In genomic region chr7:102451371-102452054, GRCh38 we compare ENCODE assay signal across 1 cellular context.
A peak's percentile ranks its signal among the peaks of the same experiment; 100 is the strongest.
TF ChIP-seq lines count a peak whose summit lies in the region.

No MANE protein-coding gene starts in this region.

TF ChIP-seq in HepG2, 621 proteins besides CTCF, POLR2A, EP300 and RAD21 (continued from another document and continues in another):
- TF ChIP-seq, protein P1, sequence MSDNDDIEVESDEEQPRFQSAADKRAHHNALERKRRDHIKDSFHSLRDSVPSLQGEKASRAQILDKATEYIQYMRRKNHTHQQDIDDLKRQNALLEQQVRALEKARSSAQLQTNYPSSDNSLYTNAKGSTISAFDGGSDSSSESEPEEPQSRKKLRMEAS (IDR thresholded peaks at IDR 0.05), result 0 out of 2 replicates have a peak, but pooled peaks have one; percentile 48
- TF ChIP-seq ZBTB38 (CRISPR knock-in tag; IDR thresholded peaks at IDR 0.05), result peak; percentile 34; the same call in 1 of the 2 replicates
- no peak for TF ChIP-seq CSRNP1 (CRISPR knock-in tag; IDR thresholded peaks at IDR 0.05)
- no peak for TF ChIP-seq ZNF451 (CRISPR knock-in tag; IDR thresholded peaks at IDR 0.05)
- peak; percentile 35 for TF ChIP-seq PATZ1 (CRISPR knock-in tag; IDR thresholded peaks at IDR 0.05)
- TF ChIP-seq BRF2 (CRISPR knock-in tag; IDR thresholded peaks at IDR 0.05), result no peak
- peak; percentile 50; the same call in 1 of the 2 replicates for TF ChIP-seq ARNTL (CRISPR knock-in tag; IDR thresholded peaks at IDR 0.05)
- TF ChIP-seq ZBTB7B (CRISPR knock-in tag; IDR thresholded peaks at IDR 0.05), result 0 out of 2 replicates have a peak, but pooled peaks have one; percentile 31
- no peak for TF ChIP-seq ZKSCAN1 (IDR thresholded peaks at IDR 0.05; ENCODE audit: low read length)
- TF ChIP-seq NR2F6 (IDR thresholded peaks at IDR 0.05), result no peak
- 0 out of 2 replicates have a peak, but pooled peaks have one; percentile 14 for TF ChIP-seq NR2F6 (CRISPR knock-in tag; IDR thresholded peaks at IDR 0.05)
- TF ChIP-seq MAZ (IDR thresholded peaks at IDR 0.05; ENCODE audit: borderline replicate concordance, low read depth, low read length), result peak; percentile 32; the same call in 1 of the 2 replicates
- no peak for TF ChIP-seq MAZ (CRISPR knock-in tag; IDR thresholded peaks at IDR 0.05; ENCODE audit: low read depth)
- peak; percentile 63 for TF ChIP-seq STAG1 (CRISPR knock-in tag; IDR thresholded peaks at IDR 0.05)
- TF ChIP-seq ZNF572 (CRISPR knock-in tag; IDR thresholded peaks at IDR 0.05), result 0 out of 2 replicates have a peak, but pooled peaks have one; percentile 53
- TF ChIP-seq, protein P2, sequence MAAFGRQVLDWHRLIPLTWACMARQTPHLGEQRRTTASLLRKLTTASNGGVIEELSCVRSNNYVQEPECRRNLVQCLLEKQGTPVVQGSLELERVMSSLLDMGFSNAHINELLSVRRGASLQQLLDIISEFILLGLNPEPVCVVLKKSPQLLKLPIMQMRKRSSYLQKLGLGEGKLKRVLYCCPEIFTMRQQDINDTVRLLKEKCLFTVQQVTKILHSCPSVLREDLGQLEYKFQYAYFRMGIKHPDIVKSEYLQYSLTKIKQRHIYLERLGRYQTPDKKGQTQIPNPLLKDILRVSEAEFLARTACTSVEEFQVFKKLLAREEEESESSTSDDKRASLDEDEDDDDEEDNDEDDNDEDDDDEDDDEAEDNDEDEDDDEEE (CRISPR knock-in tag; IDR thresholded peaks at IDR 0.05), result no peak
- TF ChIP-seq FOSL2 (CRISPR knock-in tag; IDR thresholded peaks at IDR 0.05), result 0 out of 2 replicates have a peak, but pooled peaks have one; percentile 23
- peak; percentile 76; the same call in 1 of the 2 replicates for TF ChIP-seq KLF12 (CRISPR knock-in tag; IDR thresholded peaks at IDR 0.05; ENCODE audit: borderline replicate concordance)
- peak; percentile 42 for TF ChIP-seq XRCC5 (optimal IDR thresholded peaks at IDR 0.05; ENCODE audit: low read length)
- TF ChIP-seq ARID4A (CRISPR knock-in tag; IDR thresholded peaks at IDR 0.05; ENCODE audit: borderline replicate concordance), result peak; percentile 58; the same call in 1 of the 2 replicates
- peak; percentile 42; the same call in 1 of the 2 replicates for TF ChIP-seq GABPB1 (CRISPR knock-in tag; IDR thresholded peaks at IDR 0.05)
- TF ChIP-seq, protein P3, sequence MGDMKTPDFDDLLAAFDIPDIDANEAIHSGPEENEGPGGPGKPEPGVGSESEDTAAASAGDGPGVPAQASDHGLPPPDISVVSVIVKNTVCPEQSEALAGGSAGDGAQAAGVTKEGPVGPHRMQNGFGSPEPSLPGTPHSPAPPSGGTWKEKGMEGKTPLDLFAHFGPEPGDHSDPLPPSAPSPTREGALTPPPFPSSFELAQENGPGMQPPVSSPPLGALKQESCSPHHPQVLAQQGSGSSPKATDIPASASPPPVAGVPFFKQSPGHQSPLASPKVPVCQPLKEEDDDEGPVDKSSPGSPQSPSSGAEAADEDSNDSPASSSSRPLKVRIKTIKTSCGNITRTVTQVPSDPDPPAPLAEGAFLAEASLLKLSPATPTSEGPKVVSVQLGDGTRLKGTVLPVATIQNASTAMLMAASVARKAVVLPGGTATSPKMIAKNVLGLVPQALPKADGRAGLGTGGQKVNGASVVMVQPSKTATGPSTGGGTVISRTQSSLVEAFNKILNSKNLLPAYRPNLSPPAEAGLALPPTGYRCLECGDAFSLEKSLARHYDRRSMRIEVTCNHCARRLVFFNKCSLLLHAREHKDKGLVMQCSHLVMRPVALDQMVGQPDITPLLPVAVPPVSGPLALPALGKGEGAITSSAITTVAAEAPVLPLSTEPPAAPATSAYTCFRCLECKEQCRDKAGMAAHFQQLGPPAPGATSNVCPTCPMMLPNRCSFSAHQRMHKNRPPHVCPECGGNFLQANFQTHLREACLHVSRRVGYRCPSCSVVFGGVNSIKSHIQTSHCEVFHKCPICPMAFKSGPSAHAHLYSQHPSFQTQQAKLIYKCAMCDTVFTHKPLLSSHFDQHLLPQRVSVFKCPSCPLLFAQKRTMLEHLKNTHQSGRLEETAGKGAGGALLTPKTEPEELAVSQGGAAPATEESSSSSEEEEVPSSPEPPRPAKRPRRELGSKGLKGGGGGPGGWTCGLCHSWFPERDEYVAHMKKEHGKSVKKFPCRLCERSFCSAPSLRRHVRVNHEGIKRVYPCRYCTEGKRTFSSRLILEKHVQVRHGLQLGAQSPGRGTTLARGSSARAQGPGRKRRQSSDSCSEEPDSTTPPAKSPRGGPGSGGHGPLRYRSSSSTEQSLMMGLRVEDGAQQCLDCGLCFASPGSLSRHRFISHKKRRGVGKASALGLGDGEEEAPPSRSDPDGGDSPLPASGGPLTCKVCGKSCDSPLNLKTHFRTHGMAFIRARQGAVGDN (CRISPR knock-in tag; IDR thresholded peaks at IDR 0.05), result peak; percentile 89
- TF ChIP-seq, protein P4, sequence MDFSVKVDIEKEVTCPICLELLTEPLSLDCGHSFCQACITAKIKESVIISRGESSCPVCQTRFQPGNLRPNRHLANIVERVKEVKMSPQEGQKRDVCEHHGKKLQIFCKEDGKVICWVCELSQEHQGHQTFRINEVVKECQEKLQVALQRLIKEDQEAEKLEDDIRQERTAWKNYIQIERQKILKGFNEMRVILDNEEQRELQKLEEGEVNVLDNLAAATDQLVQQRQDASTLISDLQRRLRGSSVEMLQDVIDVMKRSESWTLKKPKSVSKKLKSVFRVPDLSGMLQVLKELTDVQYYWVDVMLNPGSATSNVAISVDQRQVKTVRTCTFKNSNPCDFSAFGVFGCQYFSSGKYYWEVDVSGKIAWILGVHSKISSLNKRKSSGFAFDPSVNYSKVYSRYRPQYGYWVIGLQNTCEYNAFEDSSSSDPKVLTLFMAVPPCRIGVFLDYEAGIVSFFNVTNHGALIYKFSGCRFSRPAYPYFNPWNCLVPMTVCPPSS (IDR thresholded peaks at IDR 0.05), result no peak
- TF ChIP-seq GTF2F1 (IDR thresholded peaks at IDR 0.05; ENCODE audit: low read length), result no peak
- TF ChIP-seq CEBPG (CRISPR knock-in tag; IDR thresholded peaks at IDR 0.05), result 0 out of 2 replicates have a peak, but pooled peaks have one; percentile 6
- no peak for TF ChIP-seq AKAP8 (CRISPR knock-in tag; IDR thresholded peaks at IDR 0.05)
- TF ChIP-seq SNAPC5 (CRISPR knock-in tag; IDR thresholded peaks at IDR 0.05; ENCODE audit: borderline replicate concordance), result no peak
- TF ChIP-seq ZFP91 (CRISPR knock-in tag; IDR thresholded peaks at IDR 0.05; ENCODE audit: borderline replicate concordance), result peak; percentile 34; the same call in 1 of the 2 replicates
- TF ChIP-seq NFIC (IDR thresholded peaks at IDR 0.05; ENCODE audit: low read length), result no peak
- TF ChIP-seq SNAI1 (CRISPR knock-in tag; IDR thresholded peaks at IDR 0.05; ENCODE audit: borderline replicate concordance), result no peak
- TF ChIP-seq ZFX (CRISPR knock-in tag; IDR thresholded peaks at IDR 0.05; ENCODE audit: low read depth), result peak; percentile 48; the same call in 1 of the 2 replicates
- no peak for TF ChIP-seq SP1 (IDR thresholded peaks at IDR 0.05)
- peak; percentile 61; the same call in 1 of the 2 replicates for TF ChIP-seq SP1 (CRISPR knock-in tag; IDR thresholded peaks at IDR 0.05)
- TF ChIP-seq POLR2AphosphoS5 (IDR thresholded peaks at IDR 0.05; ENCODE audit: low read depth, low read length), result peak; percentile 37; the same call in 1 of the 2 replicates
- TF ChIP-seq ZNF232 (CRISPR knock-in tag; IDR thresholded peaks at IDR 0.05; ENCODE audit: borderline replicate concordance), result 0 out of 2 replicates have a peak, but pooled peaks have one; percentile 31
- no peak for TF ChIP-seq MED13 (CRISPR knock-in tag; IDR thresholded peaks at IDR 0.05)
- no peak for TF ChIP-seq GLI4 (CRISPR knock-in tag; IDR thresholded peaks at IDR 0.05; ENCODE audit: borderline replicate concordance)
- 0 out of 2 replicates have a peak, but pooled peaks have one; percentile 51 for TF ChIP-seq BRCA1 (CRISPR knock-in tag; IDR thresholded peaks at IDR 0.05)
- TF ChIP-seq ZHX1 (CRISPR knock-in tag; IDR thresholded peaks at IDR 0.05; ENCODE audit: low read depth), result no peak
- TF ChIP-seq ZNF274 (CRISPR knock-in tag; IDR thresholded peaks at IDR 0.05), result no peak
